Comparison of ENCODE assay signal across 19 cellular contexts in genomic region chr6:50381106-50381415, GRCh38.
DNase-seq lines count a peak whose midpoint lies in the region; ATAC-seq and TF ChIP-seq lines count a peak whose summit lies in the region.
"Had no signal": no experiment of that assay in that cellular context is flagged by ENCODE, and none has a peak within 500 bp of the region (broad histone marks: within the 10 kb centered on the region; RNA-seq: fewer than 3 reads in every experiment).

No MANE protein-coding gene starts in this region.

- H3K4me1 Mint-ChIP-seq in osteocyte (ENCODE audit: unreplicated experiment) = no peaks in the 10 kb centered on the region
- no peaks in the 10 kb centered on the region for H3K4me1 Mint-ChIP-seq in CD8-positive, alpha-beta T cell (ENCODE audit: low read depth)
- H3K4me1 Mint-ChIP-seq: activated CD4-positive, alpha-beta T cell treated with anti-CD3 and anti-CD28 coated beads, Interleukin-2, amount 10 ng/mL, durations not matched to agents 7 days and 5 days; CD14-positive monocyte; nephron had no signal

- TF ChIP-seq CTCF in GM12865 (IDR thresholded peaks at IDR 0.05; ENCODE audit: insufficient read depth, low read depth, low read length, missing control alignments) (peak; percentile 16), dorsolateral prefrontal cortex (IDR thresholded peaks at IDR 0.05 in 54 of 56, conservative IDR thresholded peaks at IDR 0.05 in 2 of 56; ENCODE audit: low read depth in 1 of 56, partially characterized antibody in 56 of 56) (peak in 31 of 56 donors; percentile 9 to 51 (median 27)), osteocyte (IDR thresholded peaks at IDR 0.05) (peak; percentile 32), RWPE1 (conservative IDR thresholded peaks at IDR 0.05; ENCODE audit: low read depth) (no peak), uterus (IDR thresholded peaks at IDR 0.05) (no peak)
- no peak for TF ChIP-seq CTCF in CD8-positive, alpha-beta T cell (IDR thresholded peaks at IDR 0.05)

- H3K27ac ChIP-seq in dorsolateral prefrontal cortex = no peak overlapping the region
- H3K27ac ChIP-seq in RWPE1 = no peak overlapping the region
- H3K27ac ChIP-seq in CD8-positive, alpha-beta T cell (ENCODE audit: low read depth, low read length) = no peak overlapping the region
- H3K27ac ChIP-seq in uterus = no peak overlapping the region
- H3K27ac ChIP-seq: esophagus squamous epithelium, GM23248, HL-60, vagina had no signal

- H3K27ac Mint-ChIP-seq in osteocyte (ENCODE audit: unreplicated experiment) = no peak overlapping the region
- H3K27ac Mint-ChIP-seq in CD8-positive, alpha-beta T cell = no peak overlapping the region
- H3K27ac Mint-ChIP-seq: activated CD4-positive, alpha-beta T cell treated with anti-CD3 and anti-CD28 coated beads, Interleukin-2, amount 10 ng/mL, durations not matched to agents 7 days and 5 days; activated T-helper 1 cell treated with anti-CD3 and anti-CD28 coated beads, Interleukin-12 subunit alpha, Interleukin-12 subunit beta, Interleukin-2, Interleukin-4 antibody, amounts not matched to agents 30 ng/mL and 10 ng/mL and 1 ng/mL, durations not matched to agents 14 hours and 24 hours and 36 hours; CD14-positive monocyte; nephron had no signal

- DNase-seq in GM12865 (ENCODE audit: low read depth) (peak; percentile 2), NCI-H69 (lab: John Stamatoyannopoulos, UW) (peak; percentile 43), dorsolateral prefrontal cortex (no peak), osteocyte (ENCODE audit: extremely low spot score, unreplicated experiment) (no peak), RWPE1 (ENCODE audit: low spot score) (no peak), uterus (no peak)
- no peak for DNase-seq in CD8-positive, alpha-beta T cell
- no peak for DNase-seq in activated CD8-positive, alpha-beta memory T cell treated with anti-CD3 and anti-CD28 coated beads, Interleukin-2, amount 50 U/mL, for 48 hours
- DNase-seq: activated CD4-positive, alpha-beta T cell treated with anti-CD3 and anti-CD28 coated beads, Interleukin-2, amount 10 ng/mL, durations not matched to agents 7 days and 5 days; esophagus squamous epithelium; GM23248; NCI-H226; right cardiac atrium; stimulated activated CD4-positive, alpha-beta T cell treated with anti-CD3 and anti-CD28 coated beads, Interleukin-2, amount 100 ng/mL, for 48 hours had no signal

- CTCF ChIA-PET in RWPE1 (lab: Yijun Ruan, JAX) = interaction anchor here (0.6 to 0.7 kb wide), 2 partner anchors 493 to 673 kb away, joined by 3 to 5 read pairs; no protein-coding TSS in a partner anchor
- CTCF ChIA-PET in CD8-positive, alpha-beta T cell (lab: Charles Lee) = no interaction called here

- no peaks in the 10 kb centered on the region for H3K36me3 Mint-ChIP-seq in osteocyte (ENCODE audit: unreplicated experiment)
- no peaks in the 10 kb centered on the region for H3K36me3 Mint-ChIP-seq in CD8-positive, alpha-beta T cell
- H3K36me3 Mint-ChIP-seq: CD14-positive monocyte had no signal

- intact Hi-C loops in dorsolateral prefrontal cortex (cut with DNase I) (no loop called here), uterus (cut with DNase I; ENCODE audit: low total_unique reads) (no loop called here)
- intact Hi-C loops in CD8-positive, alpha-beta T cell (cut with DNase I, micrococcal nuclease) = no loop called here

- no peak for ATAC-seq in CD8-positive, alpha-beta T cell
- ATAC-seq: right cardiac atrium had no signal

- no peak for TF ChIP-seq POLR2A in uterus (IDR thresholded peaks at IDR 0.05)

- peaks cover 4% of the 10 kb centered on the region for H3K9me3 Mint-ChIP-seq in osteocyte (ENCODE audit: unreplicated experiment)
- H3K9me3 Mint-ChIP-seq in CD8-positive, alpha-beta T cell = peaks cover 11% of the 10 kb centered on the region
- H3K9me3 Mint-ChIP-seq: activated T-helper 1 cell treated with anti-CD3 and anti-CD28 coated beads, Interleukin-12 subunit alpha, Interleukin-12 subunit beta, Interleukin-2, Interleukin-4 antibody, amounts not matched to agents 30 ng/mL and 10 ng/mL and 1 ng/mL, durations not matched to agents 14 hours and 24 hours and 36 hours had no signal

- no peaks in the 10 kb centered on the region for H3K4me1 ChIP-seq in CD8-positive, alpha-beta T cell (ENCODE audit: insufficient read depth, low read length)
- no peaks in the 10 kb centered on the region for H3K4me1 ChIP-seq in uterus
- H3K4me1 ChIP-seq: esophagus squamous epithelium, vagina had no signal

- H3K4me3 ChIP-seq in GM12865 (ENCODE audit: low read depth, low read length) = no peak overlapping the region; the same call in 1 of the 2 replicates
- peak overlapping the region in 39 of 59 donors; percentile 1 to 51 (median 36) for H3K4me3 ChIP-seq in dorsolateral prefrontal cortex
- no peak overlapping the region for H3K4me3 ChIP-seq in CD8-positive, alpha-beta T cell (ENCODE audit: low read depth, low read length)
- H3K4me3 ChIP-seq in uterus = no peak overlapping the region
- H3K4me3 ChIP-seq: GM23248, vagina had no signal

- H3K27me3 ChIP-seq in dorsolateral prefrontal cortex = no peaks in the 10 kb centered on the region
- H3K27me3 ChIP-seq in CD8-positive, alpha-beta T cell (ENCODE audit: insufficient read depth, low read length) = no peaks in the 10 kb centered on the region
- no peaks in the 10 kb centered on the region for H3K27me3 ChIP-seq in uterus
- H3K27me3 ChIP-seq: esophagus squamous epithelium, vagina had no signal

- POLR2A ChIA-PET in RWPE1 (lab: Yijun Ruan, JAX; ENCODE audit: low non-redundant PET) = no interaction called here
- POLR2A ChIA-PET in CD8-positive, alpha-beta T cell (lab: Charles Lee) = no interaction called here

- no peaks in the 10 kb centered on the region for H3K27me3 Mint-ChIP-seq in osteocyte (ENCODE audit: unreplicated experiment)
- no peaks in the 10 kb centered on the region for H3K27me3 Mint-ChIP-seq in CD8-positive, alpha-beta T cell (ENCODE audit: low read depth)
- H3K27me3 Mint-ChIP-seq: activated CD4-positive, alpha-beta T cell treated with anti-CD3 and anti-CD28 coated beads, Interleukin-2, amount 10 ng/mL, durations not matched to agents 7 days and 5 days had no signal

- no peaks in the 10 kb centered on the region for H3K36me3 ChIP-seq in CD8-positive, alpha-beta T cell (ENCODE audit: insufficient read depth, low read length)
- H3K36me3 ChIP-seq in uterus = no peaks in the 10 kb centered on the region
- H3K36me3 ChIP-seq: esophagus squamous epithelium, vagina had no signal

- no peaks in the 10 kb centered on the region for H3K9me3 ChIP-seq in CD8-positive, alpha-beta T cell (ENCODE audit: low read length)
- no peaks in the 10 kb centered on the region for H3K9me3 ChIP-seq in uterus
- H3K9me3 ChIP-seq: esophagus squamous epithelium, vagina had no signal

- H3K4me3 Mint-ChIP-seq in osteocyte (ENCODE audit: unreplicated experiment) = no peak overlapping the region
- H3K4me3 Mint-ChIP-seq in CD8-positive, alpha-beta T cell = no peak overlapping the region
- H3K4me3 Mint-ChIP-seq: activated CD4-positive, alpha-beta T cell treated with anti-CD3 and anti-CD28 coated beads, Interleukin-2, amount 10 ng/mL, durations not matched to agents 7 days and 5 days; activated T-helper 1 cell treated with anti-CD3 and anti-CD28 coated beads, Interleukin-12 subunit alpha, Interleukin-12 subunit beta, Interleukin-2, Interleukin-4 antibody, amounts not matched to agents 30 ng/mL and 10 ng/mL and 1 ng/mL, durations not matched to agents 14 hours and 24 hours and 36 hours; CD14-positive monocyte; nephron had no signal

Comparison
In these comparisons a context has a peak if more than half of its experiments do, and no peak if none do; other contexts are left out.
1. DNase-seq: peak in GM12865 (single experiment) and NCI-H69 (single experiment); none in dorsolateral prefrontal cortex (0 of 10), osteocyte (single experiment), RWPE1 (single experiment), CD8-positive, alpha-beta T cell (0 of 7), activated CD8-positive, alpha-beta memory T cell treated with anti-CD3 and anti-CD28 coated beads, Interleukin-2, amount 50 U/mL, for 48 hours (single experiment) and uterus (0 of 2).
2. H3K4me3 ChIP-seq: peak in dorsolateral prefrontal cortex (39 of 59); none in GM12865 (single experiment), CD8-positive, alpha-beta T cell (single experiment) and uterus (0 of 2).
3. CTCF ChIP-seq: peak in GM12865 (single experiment), dorsolateral prefrontal cortex (31 of 56) and osteocyte (single experiment); none in RWPE1 (single experiment), CD8-positive, alpha-beta T cell (single experiment) and uterus (0 of 4).